In genomic region chr19:2552859-2553258, GRCh38 we compare ENCODE assay signal across 8 cellular contexts.
A peak's percentile ranks its signal among the peaks of the same experiment; 100 is the strongest.
DNase-seq lines count a peak whose midpoint lies in the region; ATAC-seq and TF ChIP-seq lines count a peak whose summit lies in the region.

No MANE protein-coding gene starts in this region.

- no peaks in the 10 kb centered on the region for H3K9me2 ChIP-seq in Loucy (replicated peaks; ENCODE audit: low read depth, low read length)

- no peaks in the 10 kb centered on the region for H3K27me3 Mint-ChIP-seq in memory B cell

- H3K9me3 Mint-ChIP-seq in memory B cell: no peaks in the 10 kb centered on the region

- H3K4me3 Mint-ChIP-seq in memory B cell: peak overlapping the region; percentile 25

- H3K27ac Mint-ChIP-seq in memory B cell: peak overlapping the region; percentile 63

- TF ChIP-seq CTCF in BE2C (IDR thresholded peaks at IDR 0.05; ENCODE audit: low read depth, low read length) (no peak), Loucy (conservative IDR thresholded peaks at IDR 0.05; ENCODE audit: low read length) (no peak)

- WGBS in thymus: 3% methylated on average over 11 of the region's 11 CpGs

- H3K27me3 ChIP-seq in BE2C (no peaks in the 10 kb centered on the region), Loucy (ENCODE audit: insufficient read depth, low read length, poor library complexity, severe bottlenecking) (no peaks in the 10 kb centered on the region), thymus (ENCODE audit: control insufficient read depth, insufficient read depth) (no peaks in the 10 kb centered on the region)

- H3F3A ChIP-seq in Loucy (ENCODE audit: low read depth): peaks cover 7% of the 10 kb centered on the region

- ATAC-seq in GM19452 (IDR thresholded peaks at IDR 0.05; ENCODE audit: unreplicated experiment) (peak; percentile 71), memory B cell (ENCODE audit: low read depth) (peak; percentile 93), HG03457 (IDR thresholded peaks at IDR 0.05; ENCODE audit: unreplicated experiment) (no peak)

- H3K9me3 ChIP-seq in BE2C (no peaks in the 10 kb centered on the region), Loucy (ENCODE audit: insufficient read depth, low read depth, low read length) (no peaks in the 10 kb centered on the region), thymus (ENCODE audit: control insufficient read depth) (no peaks in the 10 kb centered on the region)

- H3K4me3 ChIP-seq in BE2C (ENCODE audit: low read depth, low read length): peak overlapping the region; percentile 59
- peak overlapping the region; percentile 69 for H3K4me3 ChIP-seq in Loucy (ENCODE audit: low read length, poor library complexity, severe bottlenecking)
- H3K4me3 ChIP-seq in thymus (ENCODE audit: low read length): peak overlapping the region; percentile 32

- H3K36me3 ChIP-seq in BE2C: no peaks in the 10 kb centered on the region
- H3K36me3 ChIP-seq in Loucy (ENCODE audit: insufficient read depth, low read length): no peaks in the 10 kb centered on the region
- no peaks in the 10 kb centered on the region for H3K36me3 ChIP-seq in thymus (ENCODE audit: control insufficient read depth, insufficient read depth)

- peak overlapping the region; percentile 68 for H3K27ac ChIP-seq in thymus (ENCODE audit: low read depth)

- no peaks in the 10 kb centered on the region for H3K79me2 ChIP-seq in Loucy (ENCODE audit: insufficient read depth, low read length)

- peaks cover 14% of the 10 kb centered on the region for H3K4me1 Mint-ChIP-seq in memory B cell

- H4K20me1 ChIP-seq in Loucy (ENCODE audit: insufficient read depth, low read length, poor library complexity, severe bottlenecking): no peaks in the 10 kb centered on the region

- peak overlapping the region; percentile 90 for H3K4me2 ChIP-seq in Loucy (ENCODE audit: low read depth, low read length, poor library complexity, severe bottlenecking)

- peaks cover 5% of the 10 kb centered on the region for H3K36me3 Mint-ChIP-seq in memory B cell

- DNase-seq in BE2C: no peak
- peak; percentile 33 for DNase-seq in activated CD8-positive, alpha-beta memory T cell treated with anti-CD3 and anti-CD28 coated beads, Interleukin-2, amount 50 U/mL, for 4 hours
- DNase-seq in memory B cell (ENCODE audit: low spot score in 2 of 2): peak; percentile 45 to 60
- DNase-seq in COLO668 (lab: John Stamatoyannopoulos, UW; ENCODE audit: unreplicated experiment): no peak

- H3K4me1 ChIP-seq in BE2C (no peaks in the 10 kb centered on the region), Loucy (ENCODE audit: insufficient read depth, low read length, poor library complexity, severe bottlenecking) (peaks cover 24% of the 10 kb centered on the region), thymus (ENCODE audit: control insufficient read depth, insufficient read depth, low read length) (peaks cover 4% of the 10 kb centered on the region)

- peak overlapping the region; percentile 60 for H3K9ac ChIP-seq in Loucy (ENCODE audit: low read depth, low read length, poor library complexity, severe bottlenecking)

- 0 out of 2 replicates have a peak overlapping the region, but pooled peaks have one; percentile 66 for H2AFZ ChIP-seq in Loucy (ENCODE audit: low read length)

Comparison
In these comparisons a context has a peak if more than half of its experiments do, and no peak if none do; other contexts are left out.
1. DNase-seq: peak in activated CD8-positive, alpha-beta memory T cell treated with anti-CD3 and anti-CD28 coated beads, Interleukin-2, amount 50 U/mL, for 4 hours (single experiment) and memory B cell (2 of 2); none in BE2C (single experiment) and COLO668 (single experiment).
2. Peak in every context shown above with its lines, with median percentiles within 50 percentile points of each other: H3K4me3 ChIP-seq.